Comparison of ENCODE assay signal across 8 cellular contexts in the genomic region with DNA sequence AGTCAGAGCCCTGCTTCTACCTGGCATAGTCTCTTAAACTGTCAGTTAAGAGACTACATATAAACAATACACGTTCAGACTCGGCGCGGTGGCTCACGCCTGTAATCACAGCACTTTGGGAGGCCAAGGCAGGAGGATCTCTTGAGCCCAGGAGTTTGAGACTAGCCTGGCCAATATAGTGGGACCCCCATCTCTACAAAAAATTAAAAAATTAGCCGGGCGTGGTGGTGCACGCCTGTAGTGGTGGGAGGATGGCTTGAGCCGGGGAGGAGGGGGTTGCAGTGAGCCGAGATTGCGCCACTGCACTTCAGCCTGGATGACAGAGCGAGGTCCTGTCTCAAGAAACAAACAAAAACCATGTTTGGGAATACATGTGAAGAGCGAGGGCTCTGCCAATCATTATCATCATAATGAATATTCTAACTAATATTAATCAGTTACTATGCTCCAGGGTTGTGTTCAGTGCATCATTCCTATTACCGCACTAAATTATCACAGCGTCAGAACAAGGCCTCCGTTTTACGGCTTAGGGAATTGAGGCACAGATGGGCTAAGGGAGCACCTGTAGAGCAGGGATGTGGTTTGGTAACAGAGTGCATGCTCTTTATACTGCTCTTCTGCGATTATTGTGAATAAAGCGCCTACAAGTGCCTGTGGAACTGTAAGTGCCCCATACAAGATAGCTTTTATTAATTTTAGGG. TPM values are rescaled to one million over a fixed set of nuclear protein-coding genes. Genes with fewer than 3 reads are reported as not detected.
DNase-seq lines count a peak whose midpoint lies in the region; TF ChIP-seq lines count a peak whose summit lies in the region.

No MANE protein-coding gene starts in this region.

- H3K4me1 ChIP-seq in colonic mucosa, result peaks cover 17% of the 10 kb centered on the region

- no peak overlapping the region for H3K27ac ChIP-seq in colonic mucosa

- H3K4me3 ChIP-seq in LNCaP clone FGC (ENCODE audit: low read depth, low read length) (peak overlapping the region; percentile 30; the same call in 1 of the 2 replicates), colonic mucosa (peak overlapping the region; percentile 75)

- no peaks in the 10 kb centered on the region for H3K9me3 ChIP-seq in colonic mucosa

- peak overlapping the region; percentile 68 to 79 for H3K4me3 Mint-ChIP-seq in CD14-positive monocyte
- peak overlapping the region; percentile 97 to 100 (median 97) for H3K4me3 Mint-ChIP-seq in nephron

- H3K27ac Mint-ChIP-seq in CD14-positive monocyte (peak overlapping the region in 2 of 7 donors; percentile 14 to 93), nephron (peak overlapping the region; percentile 96 to 100 (median 98))

- H3K36me3 Mint-ChIP-seq in CD14-positive monocyte (peaks cover 5 to 10% of the 10 kb centered on the region in 2 donors), nephron (ENCODE audit: low read depth) (peaks cover 15% of the 10 kb centered on the region)

- no peaks in the 10 kb centered on the region for H3K27me3 ChIP-seq in colonic mucosa

- H3K27me3 Mint-ChIP-seq in CD14-positive monocyte (ENCODE audit: low read depth in 3 of 3), result peaks cover 4 to 17% (median 15%) of the 10 kb centered on the region in 3 donors
- H3K27me3 Mint-ChIP-seq in nephron (ENCODE audit: low read depth), result no peaks in the 10 kb centered on the region

- no peak for DNase-seq in CD14-positive monocyte (ENCODE audit: low spot score)
- DNase-seq in LNCaP clone FGC (ENCODE audit: low read depth), result no peak
- peak; percentile 26 for DNase-seq in colonic mucosa
- no peak for DNase-seq in NCI-H510A treated with DMSO at 0.1 percent for 48 hours (lab: John Stamatoyannopoulos, UW)
- DNase-seq in AML-193 (lab: John Stamatoyannopoulos, UW), result no peak
- DNase-seq in pons (ENCODE audit: low spot score), result no peak
- DNase-seq in DMS153 (lab: John Stamatoyannopoulos, UW), result no peak

- intact Hi-C loops in CD14-positive monocyte (cut with micrococcal nuclease) (loop anchor here in 1 of 2 donors (5.0 to 10.0 kb wide), 3 partner anchors 78 to 1151 kb away; partner anchors contain the start of genes GNL3, MANF, NISCH and PBRM1), colonic mucosa (cut with DNase I) (no loop called here)

- no peaks in the 10 kb centered on the region for H3K9me3 Mint-ChIP-seq in CD14-positive monocyte
- no peaks in the 10 kb centered on the region for H3K9me3 Mint-ChIP-seq in nephron

- no peaks in the 10 kb centered on the region for H3K36me3 ChIP-seq in colonic mucosa

- peak overlapping the region in 1 of 2 donors; percentile 38 for H3K9ac ChIP-seq in colonic mucosa (ENCODE audit: low read depth in 2 of 2, low read length in 2 of 2)

- H3K4me1 Mint-ChIP-seq in CD14-positive monocyte, result peaks cover 58% of the 10 kb centered on the region
- peaks cover 44% of the 10 kb centered on the region for H3K4me1 Mint-ChIP-seq in nephron

- no peak for TF ChIP-seq CTCF in CD14-positive monocyte (IDR thresholded peaks at IDR 0.05)
- no peak for TF ChIP-seq CTCF in LNCaP clone FGC (IDR thresholded peaks at IDR 0.05; ENCODE audit: control insufficient read depth, extremely low read depth, insufficient read depth)
- TF ChIP-seq CTCF in colonic mucosa (IDR thresholded peaks at IDR 0.05), result no peak
- no peak for TF ChIP-seq CTCF in nephron (IDR thresholded peaks at IDR 0.05; ENCODE audit: unreplicated experiment in 3 of 3)

RNA-seq across cellular contexts. Expression of gene UQCC5, which starts 0.8 kb away (rescaled TPM):
- 10 to 100 TPM; 43.3 to 52.1 TPM for polyA plus RNA-seq in CD14-positive monocyte
- total RNA-seq in colonic mucosa, result 10 to 100 TPM in 1 of 2 donors, 1 to 10 TPM in 1; 9.0 to 11.3 TPM

RNA-seq across cellular contexts. Expression of gene NT5DC2, which starts 1.9 kb away (rescaled TPM):
- under 1 TPM; 0.66 to 0.67 TPM for polyA plus RNA-seq in CD14-positive monocyte
- total RNA-seq in colonic mucosa, result 10 to 100 TPM; 12.5 to 49.1 TPM

RNA-seq across cellular contexts. Expression of gene STAB1, which starts 40.4 kb away (rescaled TPM):
- 10 to 100 TPM in 1 of 2 donors, 1 to 10 TPM in 1; 3.8 to 15.8 TPM for polyA plus RNA-seq in CD14-positive monocyte
- total RNA-seq in colonic mucosa, result 10 to 100 TPM; 41.1 to 46.5 TPM
